In genomic region chr20:58084966-58085365, GRCh38 we compare ENCODE assay signal across 24 cellular contexts.
DNase-seq lines count a peak whose midpoint lies in the region; ATAC-seq, FAIRE-seq and TF ChIP-seq lines count a peak whose summit lies in the region.
"Had no signal": no experiment of that assay in that cellular context is flagged by ENCODE, and none has a peak within 500 bp of the region (broad histone marks: within the 10 kb centered on the region; RNA-seq: fewer than 3 reads in every experiment).

No MANE protein-coding gene starts in this region.

- TF ChIP-seq POLR2A in A549 (IDR thresholded peaks at IDR 0.05; ENCODE audit: low read length): no peak
- no peak for TF ChIP-seq POLR2A in esophagus muscularis mucosa (IDR thresholded peaks at IDR 0.05; ENCODE audit: low read depth)
- no peak for TF ChIP-seq POLR2A in prostate gland (IDR thresholded peaks at IDR 0.05)

- H3K36me3 ChIP-seq in PC-3 (ENCODE audit: low read depth, low read length) (no peaks in the 10 kb centered on the region), esophagus muscularis mucosa (no peaks in the 10 kb centered on the region), prostate gland (no peaks in the 10 kb centered on the region)
- no peaks in the 10 kb centered on the region for H3K36me3 ChIP-seq in CD8-positive, alpha-beta memory T cell (ENCODE audit: insufficient read depth, low read length)
- H3K36me3 ChIP-seq: BLaER1 treated with 17β-estradiol and CSF1 and Interleukin-3, amounts not matched to agents 10 nM and 100 nM had no signal

- no peak for TF ChIP-seq RAD21 in A549 (conservative IDR thresholded peaks at IDR 0.05 in 1 of 2, IDR thresholded peaks at IDR 0.05 in 1 of 2)

- no peak for TF ChIP-seq EP300 in A549 (IDR thresholded peaks at IDR 0.05)
- no peak for TF ChIP-seq EP300 in esophagus muscularis mucosa (IDR thresholded peaks at IDR 0.05)

- no peak for ATAC-seq in A549
- ATAC-seq in PC-3: peak; percentile 25; the same call in 1 of the 2 replicates
- ATAC-seq: activated CD4-positive, alpha-beta T cell treated with anti-CD3 and anti-CD28 coated beads for 36 hours; activated T-cell treated with anti-CD3 and anti-CD28 coated beads, Interleukin-2, amount 50 U/mL, for 4 hours had no signal

- no peak overlapping the region for H2AFZ ChIP-seq in PC-3 (ENCODE audit: low read length)

- TF ChIP-seq CTCF in A549 (IDR thresholded peaks at IDR 0.05) (no peak), PC-3 (conservative IDR thresholded peaks at IDR 0.05; ENCODE audit: low read depth, low read length) (no peak), esophagus muscularis mucosa (IDR thresholded peaks at IDR 0.05) (no peak), prostate gland (IDR thresholded peaks at IDR 0.05) (no peak), GM10266 (IDR thresholded peaks at IDR 0.05; ENCODE audit: control insufficient read depth, insufficient read depth, low read depth, missing control alignments) (no peak)

- POLR2A ChIA-PET in A549 (lab: Yijun Ruan, JAX): no interaction called here
- POLR2A ChIA-PET in PC-3 (lab: Charles Lee; ENCODE audit: unreplicated experiment): no interaction called here
- POLR2A ChIA-PET in CD8-positive, alpha-beta memory T cell (lab: Charles Lee): no interaction called here

- CTCF ChIA-PET in A549 (lab: Yijun Ruan, JAX): interaction anchor here (1.0 to 4.8 kb wide), 3 partner anchors 11 to 95 kb away, joined by 3 to 41 read pairs (median 3); no protein-coding TSS in a partner anchor
- CTCF ChIA-PET in PC-3 (lab: Charles Lee): interaction anchor here (0.6 kb wide), 2 partner anchors 20 to 214 kb away, joined by 3 read pairs; no protein-coding TSS in a partner anchor
- CTCF ChIA-PET in CD8-positive, alpha-beta memory T cell (lab: Charles Lee): no interaction called here

- H3K27ac ChIP-seq in A549: peak overlapping the region in 1 of 2 experiments; percentile 65; a peak in 3 of 6 replicates
- H3K27ac ChIP-seq in PC-3 (ENCODE audit: low read length): peak overlapping the region; percentile 85
- H3K27ac ChIP-seq in esophagus muscularis mucosa (replicated peaks in 1 of 4): peak overlapping the region in 2 of 4 donors; percentile 37 to 55
- H3K27ac ChIP-seq in prostate gland: peak overlapping the region; percentile 51 to 79
- H3K27ac ChIP-seq in CD8-positive, alpha-beta memory T cell (ENCODE audit: low read depth, low read length): no peak overlapping the region
- H3K27ac ChIP-seq: BLaER1 treated with 17β-estradiol and CSF1 and Interleukin-3, amounts not matched to agents 10 nM and 100 nM; dorsolateral prefrontal cortex had no signal

- no peaks in the 10 kb centered on the region for H4K20me1 ChIP-seq in PC-3 (ENCODE audit: low read length)
- H4K20me1 ChIP-seq: BLaER1 treated with 17β-estradiol and CSF1 and Interleukin-3, amounts not matched to agents 10 nM and 100 nM had no signal

- no peaks in the 10 kb centered on the region for H3K36me3 Mint-ChIP-seq in CD8-positive, alpha-beta memory T cell
- H3K36me3 Mint-ChIP-seq: IgD-negative memory B cell, immature natural killer cell had no signal

- H3K9me3 ChIP-seq in A549 (no peaks in the 10 kb centered on the region), PC-3 (ENCODE audit: low read length) (no peaks in the 10 kb centered on the region), esophagus muscularis mucosa (no peaks in the 10 kb centered on the region), prostate gland (no peaks in the 10 kb centered on the region)
- H3K9me3 ChIP-seq in CD8-positive, alpha-beta memory T cell (ENCODE audit: low read length): no peaks in the 10 kb centered on the region
- H3K9me3 ChIP-seq: BLaER1 treated with 17β-estradiol and CSF1 and Interleukin-3, amounts not matched to agents 10 nM and 100 nM had no signal

- intact Hi-C loops in PC-3 (cut with micrococcal nuclease) (loop anchor here (5.0 to 10.0 kb wide), 4 partner anchors 68 to 460 kb away; partner anchors contain the start of gene ZBP1), esophagus muscularis mucosa (cut with DNase I) (no loop called here), prostate gland (cut with DNase I) (loop anchor here (2.0 to 5.0 kb wide), 2 partner anchors 92 to 430 kb away; no protein-coding TSS in a partner anchor)

- 57% methylated on average over 6 of the region's 6 CpGs for WGBS in A549 (ENCODE audit: missing lambda C conversion rate)
- WGBS in esophagus muscularis mucosa: 90% methylated on average over 5 of the region's 6 CpGs
- 30% methylated on average over 6 of the region's 6 CpGs for WGBS in prostate gland

- peaks cover 12% of the 10 kb centered on the region for H3K4me1 ChIP-seq in A549
- peaks cover 43% of the 10 kb centered on the region for H3K4me1 ChIP-seq in PC-3 (ENCODE audit: insufficient read depth, low read length)
- H3K4me1 ChIP-seq in esophagus muscularis mucosa: peaks cover 0 to 5% (median 0%) of the 10 kb centered on the region in 4 donors
- no peaks in the 10 kb centered on the region for H3K4me1 ChIP-seq in prostate gland (replicated peaks)
- no peaks in the 10 kb centered on the region for H3K4me1 ChIP-seq in CD8-positive, alpha-beta memory T cell (ENCODE audit: insufficient read depth, low read length)

- FAIRE-seq in A549 (lab: Jason Lieb, UNC): no peak
- FAIRE-seq: D721Med, H1 had no signal

- H3K4me2 ChIP-seq in A549: no peak overlapping the region
- H3K4me2 ChIP-seq in PC-3 (ENCODE audit: low read length): peak overlapping the region; percentile 4; the same call in 1 of the 2 replicates
- H3K4me2 ChIP-seq: BLaER1 treated with 17β-estradiol and CSF1 and Interleukin-3, amounts not matched to agents 10 nM and 100 nM had no signal

- no peaks in the 10 kb centered on the region for H3K9me2 ChIP-seq in PC-3 (replicated peaks; ENCODE audit: low read length)

- H3K79me2 ChIP-seq in PC-3 (ENCODE audit: low read length): no peaks in the 10 kb centered on the region

- DNase-seq in A549 (ENCODE audit: low read depth in 1 of 2, low spot score in 1 of 2) (peak in 1 of 2 experiments; percentile 44), PC-3 (peak; percentile 92), esophagus muscularis mucosa (ENCODE audit: extremely low spot score) (peak; percentile 57), prostate gland (ENCODE audit: low spot score) (peak; percentile 54), NCI-H524 (lab: John Stamatoyannopoulos, UW) (no peak), GM10266 (ENCODE audit: extremely low spot score) (no peak), NCI-H2081 (lab: John Stamatoyannopoulos, UW) (no peak)
- DNase-seq in CD8-positive, alpha-beta memory T cell: no peak
- DNase-seq: activated CD4-positive, alpha-beta T cell treated with anti-CD3 and anti-CD28 coated beads for 36 hours; activated CD8-positive, alpha-beta memory T cell treated with anti-CD3 and anti-CD28 coated beads for 24 hours; activated naive CD4-positive, alpha-beta T cell treated with anti-CD3 and anti-CD28 coated beads for 36 hours; activated T-cell treated with anti-CD3 and anti-CD28 coated beads, Interleukin-2, amount 50 U/mL, for 4 hours; amniotic stem cell; caudate nucleus; dorsolateral prefrontal cortex; immature natural killer cell; NCI-H1436; NCI-H2171 treated with DMSO at 0.1 percent for 48 hours; stimulated activated CD4-positive, alpha-beta T cell treated with anti-CD3 and anti-CD28 coated beads, Interleukin-15, amount 100 ng/mL, for 24 hours had no signal

- H3K27me3 Mint-ChIP-seq in CD8-positive, alpha-beta memory T cell: peaks cover 6 to 14% of the 10 kb centered on the region in 2 donors

- H3F3A ChIP-seq in PC-3 (ENCODE audit: low read length, unreplicated experiment): no peaks in the 10 kb centered on the region

- H3K4me3 ChIP-seq in A549: no peak overlapping the region
- no peak overlapping the region for H3K4me3 ChIP-seq in PC-3 (ENCODE audit: low read length)
- no peak overlapping the region for H3K4me3 ChIP-seq in esophagus muscularis mucosa
- no peak overlapping the region for H3K4me3 ChIP-seq in prostate gland
- H3K4me3 ChIP-seq in CD8-positive, alpha-beta memory T cell (ENCODE audit: low read length): no peak overlapping the region
- H3K4me3 ChIP-seq: BLaER1 treated with 17β-estradiol and CSF1 and Interleukin-3, amounts not matched to agents 10 nM and 100 nM; dorsolateral prefrontal cortex had no signal

- no peak overlapping the region for H3K4me3 Mint-ChIP-seq in CD8-positive, alpha-beta memory T cell
- H3K4me3 Mint-ChIP-seq: activated CD4-positive, alpha-beta T cell treated with anti-CD3 and anti-CD28 coated beads for 36 hours; activated naive CD4-positive, alpha-beta T cell treated with anti-CD3 and anti-CD28 coated beads for 36 hours; activated T-cell treated with anti-CD3 and anti-CD28 coated beads, Interleukin-2, amount 50 U/mL, for 4 hours; IgD-negative memory B cell; immature natural killer cell; T-helper 1 cell treated with Interleukin-12 subunit alpha and Interleukin-12 subunit beta and Interleukin-4 antibody, amounts not matched to agents 30 μg/mL and 1 μg/mL, for 36 hours had no signal

- H3K9ac ChIP-seq in PC-3 (ENCODE audit: low read length): peak overlapping the region; percentile 63
- H3K9ac ChIP-seq: BLaER1 treated with 17β-estradiol and CSF1 and Interleukin-3, amounts not matched to agents 10 nM and 100 nM had no signal

- no peak overlapping the region for H3K27ac Mint-ChIP-seq in CD8-positive, alpha-beta memory T cell
- H3K27ac Mint-ChIP-seq: activated CD4-positive, alpha-beta T cell treated with anti-CD3 and anti-CD28 coated beads for 36 hours; activated naive CD4-positive, alpha-beta T cell treated with anti-CD3 and anti-CD28 coated beads for 36 hours; IgD-negative memory B cell; immature natural killer cell; T-helper 1 cell treated with Interleukin-12 subunit alpha and Interleukin-12 subunit beta and Interleukin-4 antibody, amounts not matched to agents 30 μg/mL and 1 μg/mL, for 36 hours had no signal

- no peaks in the 10 kb centered on the region for H3K27me3 ChIP-seq in PC-3 (ENCODE audit: low read length)
- H3K27me3 ChIP-seq in esophagus muscularis mucosa: no peaks in the 10 kb centered on the region
- no peaks in the 10 kb centered on the region for H3K27me3 ChIP-seq in prostate gland (replicated peaks; ENCODE audit: insufficient read depth)
- no peaks in the 10 kb centered on the region for H3K27me3 ChIP-seq in CD8-positive, alpha-beta memory T cell (ENCODE audit: insufficient read depth, low read length, poor library complexity, severe bottlenecking)
- H3K27me3 ChIP-seq: BLaER1 treated with 17β-estradiol and CSF1 and Interleukin-3, amounts not matched to agents 10 nM and 100 nM; dorsolateral prefrontal cortex had no signal

- H3K4me1 Mint-ChIP-seq in CD8-positive, alpha-beta memory T cell: no peaks in the 10 kb centered on the region
- H3K4me1 Mint-ChIP-seq: activated CD4-positive, alpha-beta T cell treated with anti-CD3 and anti-CD28 coated beads for 36 hours; IgD-negative memory B cell; immature natural killer cell had no signal

- H3K9me3 Mint-ChIP-seq in CD8-positive, alpha-beta memory T cell: no peaks in the 10 kb centered on the region
- H3K9me3 Mint-ChIP-seq: activated naive CD4-positive, alpha-beta T cell treated with anti-CD3 and anti-CD28 coated beads for 36 hours; activated T-cell treated with anti-CD3 and anti-CD28 coated beads, Interleukin-2, amount 50 U/mL, for 4 hours; IgD-negative memory B cell; immature natural killer cell; T-helper 1 cell treated with Interleukin-12 subunit alpha and Interleukin-12 subunit beta and Interleukin-4 antibody, amounts not matched to agents 30 μg/mL and 1 μg/mL, for 36 hours had no signal

- BruUV-seq in PC-3 (replicated peaks; lab: Mats Ljungman, UMichigan): no TSS peak

Comparison
In these comparisons a context has a peak if more than half of its experiments do, and no peak if none do; other contexts are left out.
1. DNase-seq: peak in PC-3 (single experiment), esophagus muscularis mucosa (single experiment) and prostate gland (single experiment); none in CD8-positive, alpha-beta memory T cell (0 of 5), NCI-H524 (0 of 2), GM10266 (single experiment) and NCI-H2081 (0 of 2).